ENCODE assay signal across 1 cellular context in the genomic region with DNA sequence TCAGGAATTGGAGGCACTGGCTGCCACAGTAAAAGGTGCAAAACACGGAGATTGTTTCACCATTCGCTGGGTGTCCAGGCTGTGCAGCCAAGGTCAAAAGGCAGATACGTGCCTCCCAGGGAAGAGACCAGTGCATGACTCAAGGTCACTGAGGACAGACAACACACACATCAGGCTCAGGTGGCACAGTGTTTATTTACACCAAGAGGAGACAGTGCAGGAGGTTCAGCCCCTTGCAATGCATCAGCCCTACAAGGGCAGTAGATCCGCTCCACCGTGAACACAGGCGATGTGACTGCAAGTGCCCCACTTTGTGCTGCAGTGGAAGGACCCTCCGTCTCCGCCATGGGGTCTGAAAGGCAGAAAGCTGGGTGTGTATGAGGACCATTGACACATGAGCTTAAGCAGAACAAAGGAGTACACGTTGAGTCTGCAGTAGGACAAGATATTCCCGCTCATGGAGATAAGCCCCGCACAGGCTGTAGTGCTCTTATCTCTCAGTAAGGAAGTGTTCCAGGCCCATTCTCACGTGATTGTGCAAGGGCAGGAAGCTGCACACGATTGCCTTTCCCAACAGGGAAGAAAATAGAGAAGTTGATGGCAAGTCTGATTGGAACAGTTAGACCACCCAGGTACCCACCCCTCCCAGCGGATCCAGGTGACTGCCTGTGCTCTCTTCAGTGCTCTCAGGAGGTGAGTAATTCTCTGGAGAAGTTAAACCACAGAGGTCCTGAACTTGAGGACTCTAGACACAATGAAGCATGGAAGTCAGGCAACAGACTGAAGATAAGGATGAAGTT.
TF ChIP-seq lines count a peak whose summit lies in the region.

No MANE protein-coding gene starts in this region.

TF ChIP-seq in HepG2, 621 proteins besides CTCF, POLR2A, EP300 and RAD21 (continued from another document and continues in another):
- TF ChIP-seq, protein P1, sequence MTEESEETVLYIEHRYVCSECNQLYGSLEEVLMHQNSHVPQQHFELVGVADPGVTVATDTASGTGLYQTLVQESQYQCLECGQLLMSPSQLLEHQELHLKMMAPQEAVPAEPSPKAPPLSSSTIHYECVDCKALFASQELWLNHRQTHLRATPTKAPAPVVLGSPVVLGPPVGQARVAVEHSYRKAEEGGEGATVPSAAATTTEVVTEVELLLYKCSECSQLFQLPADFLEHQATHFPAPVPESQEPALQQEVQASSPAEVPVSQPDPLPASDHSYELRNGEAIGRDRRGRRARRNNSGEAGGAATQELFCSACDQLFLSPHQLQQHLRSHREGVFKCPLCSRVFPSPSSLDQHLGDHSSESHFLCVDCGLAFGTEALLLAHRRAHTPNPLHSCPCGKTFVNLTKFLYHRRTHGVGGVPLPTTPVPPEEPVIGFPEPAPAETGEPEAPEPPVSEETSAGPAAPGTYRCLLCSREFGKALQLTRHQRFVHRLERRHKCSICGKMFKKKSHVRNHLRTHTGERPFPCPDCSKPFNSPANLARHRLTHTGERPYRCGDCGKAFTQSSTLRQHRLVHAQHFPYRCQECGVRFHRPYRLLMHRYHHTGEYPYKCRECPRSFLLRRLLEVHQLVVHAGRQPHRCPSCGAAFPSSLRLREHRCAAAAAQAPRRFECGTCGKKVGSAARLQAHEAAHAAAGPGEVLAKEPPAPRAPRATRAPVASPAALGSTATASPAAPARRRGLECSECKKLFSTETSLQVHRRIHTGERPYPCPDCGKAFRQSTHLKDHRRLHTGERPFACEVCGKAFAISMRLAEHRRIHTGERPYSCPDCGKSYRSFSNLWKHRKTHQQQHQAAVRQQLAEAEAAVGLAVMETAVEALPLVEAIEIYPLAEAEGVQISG (CRISPR knock-in tag; IDR thresholded peaks at IDR 0.05): peak; percentile 50; the same call in 1 of the 2 replicates
- no peak for TF ChIP-seq GLI4 (CRISPR knock-in tag; IDR thresholded peaks at IDR 0.05; ENCODE audit: borderline replicate concordance)
- peak; percentile 89 for TF ChIP-seq SKI (IDR thresholded peaks at IDR 0.05; ENCODE audit: partially characterized antibody)
- no peak for TF ChIP-seq ZNF616 (CRISPR knock-in tag; IDR thresholded peaks at IDR 0.05; ENCODE audit: low read depth)
- TF ChIP-seq, protein P2, sequence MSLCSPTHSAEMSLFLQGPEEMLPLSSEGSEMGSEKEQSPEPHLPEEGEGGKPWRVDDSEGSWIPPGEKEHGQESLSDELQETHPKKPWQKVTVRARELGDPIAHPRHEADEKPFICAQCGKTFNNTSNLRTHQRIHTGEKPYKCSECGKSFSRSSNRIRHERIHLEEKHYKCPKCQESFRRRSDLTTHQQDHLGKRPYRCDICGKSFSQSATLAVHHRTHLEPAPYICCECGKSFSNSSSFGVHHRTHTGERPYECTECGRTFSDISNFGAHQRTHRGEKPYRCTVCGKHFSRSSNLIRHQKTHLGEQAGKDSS (CRISPR knock-in tag; IDR thresholded peaks at IDR 0.05; ENCODE audit: borderline replicate concordance, low read depth): 0 out of 2 replicates have a peak, but pooled peaks have one; percentile 79
- TF ChIP-seq RBM39 (IDR thresholded peaks at IDR 0.05; ENCODE audit: low read depth, low read length, poor library complexity, severe bottlenecking): no peak
- TF ChIP-seq FOSL2 (CRISPR knock-in tag; IDR thresholded peaks at IDR 0.05): peak; percentile 78
- TF ChIP-seq ARID2 (CRISPR knock-in tag; IDR thresholded peaks at IDR 0.05; ENCODE audit: borderline replicate concordance): no peak
- TF ChIP-seq, protein P3, sequence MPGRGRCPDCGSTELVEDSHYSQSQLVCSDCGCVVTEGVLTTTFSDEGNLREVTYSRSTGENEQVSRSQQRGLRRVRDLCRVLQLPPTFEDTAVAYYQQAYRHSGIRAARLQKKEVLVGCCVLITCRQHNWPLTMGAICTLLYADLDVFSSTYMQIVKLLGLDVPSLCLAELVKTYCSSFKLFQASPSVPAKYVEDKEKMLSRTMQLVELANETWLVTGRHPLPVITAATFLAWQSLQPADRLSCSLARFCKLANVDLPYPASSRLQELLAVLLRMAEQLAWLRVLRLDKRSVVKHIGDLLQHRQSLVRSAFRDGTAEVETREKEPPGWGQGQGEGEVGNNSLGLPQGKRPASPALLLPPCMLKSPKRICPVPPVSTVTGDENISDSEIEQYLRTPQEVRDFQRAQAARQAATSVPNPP (CRISPR knock-in tag; IDR thresholded peaks at IDR 0.05): no peak
- peak; percentile 80; the same call in 1 of the 2 replicates for TF ChIP-seq RCOR2 (CRISPR knock-in tag; IDR thresholded peaks at IDR 0.05)
- TF ChIP-seq HOXA5 (CRISPR knock-in tag; IDR thresholded peaks at IDR 0.05): no peak
- TF ChIP-seq REL (CRISPR knock-in tag; conservative IDR thresholded peaks at IDR 0.05): no peak
- no peak for TF ChIP-seq ARHGAP35 (CRISPR knock-in tag; IDR thresholded peaks at IDR 0.05; ENCODE audit: borderline replicate concordance)
- TF ChIP-seq ZNF335 (CRISPR knock-in tag; IDR thresholded peaks at IDR 0.05): no peak
- TF ChIP-seq, protein P4, sequence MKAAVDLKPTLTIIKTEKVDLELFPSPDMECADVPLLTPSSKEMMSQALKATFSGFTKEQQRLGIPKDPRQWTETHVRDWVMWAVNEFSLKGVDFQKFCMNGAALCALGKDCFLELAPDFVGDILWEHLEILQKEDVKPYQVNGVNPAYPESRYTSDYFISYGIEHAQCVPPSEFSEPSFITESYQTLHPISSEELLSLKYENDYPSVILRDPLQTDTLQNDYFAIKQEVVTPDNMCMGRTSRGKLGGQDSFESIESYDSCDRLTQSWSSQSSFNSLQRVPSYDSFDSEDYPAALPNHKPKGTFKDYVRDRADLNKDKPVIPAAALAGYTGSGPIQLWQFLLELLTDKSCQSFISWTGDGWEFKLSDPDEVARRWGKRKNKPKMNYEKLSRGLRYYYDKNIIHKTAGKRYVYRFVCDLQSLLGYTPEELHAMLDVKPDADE (CRISPR knock-in tag; IDR thresholded peaks at IDR 0.05): no peak
- peak; percentile 39; the same call in 1 of the 2 replicates for TF ChIP-seq CREM (IDR thresholded peaks at IDR 0.05)
- no peak for TF ChIP-seq CREM (CRISPR knock-in tag; IDR thresholded peaks at IDR 0.05)
- TF ChIP-seq, protein P5, sequence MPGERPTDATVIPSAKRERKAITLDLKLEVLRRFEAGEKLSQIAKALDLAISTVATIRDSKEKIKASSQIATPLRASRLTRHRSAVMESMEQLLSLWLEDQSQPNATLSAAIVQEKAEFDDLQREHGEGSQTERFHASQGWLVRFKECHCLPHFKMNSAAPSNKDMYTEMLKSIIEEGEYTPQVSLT (CRISPR knock-in tag; IDR thresholded peaks at IDR 0.05; ENCODE audit: borderline replicate concordance, low read depth): no peak
- TF ChIP-seq ZNF790 (CRISPR knock-in tag; IDR thresholded peaks at IDR 0.05; ENCODE audit: borderline replicate concordance): no peak
- TF ChIP-seq, protein P6, sequence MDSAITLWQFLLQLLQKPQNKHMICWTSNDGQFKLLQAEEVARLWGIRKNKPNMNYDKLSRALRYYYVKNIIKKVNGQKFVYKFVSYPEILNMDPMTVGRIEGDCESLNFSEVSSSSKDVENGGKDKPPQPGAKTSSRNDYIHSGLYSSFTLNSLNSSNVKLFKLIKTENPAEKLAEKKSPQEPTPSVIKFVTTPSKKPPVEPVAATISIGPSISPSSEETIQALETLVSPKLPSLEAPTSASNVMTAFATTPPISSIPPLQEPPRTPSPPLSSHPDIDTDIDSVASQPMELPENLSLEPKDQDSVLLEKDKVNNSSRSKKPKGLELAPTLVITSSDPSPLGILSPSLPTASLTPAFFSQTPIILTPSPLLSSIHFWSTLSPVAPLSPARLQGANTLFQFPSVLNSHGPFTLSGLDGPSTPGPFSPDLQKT (CRISPR knock-in tag; IDR thresholded peaks at IDR 0.05; ENCODE audit: borderline replicate concordance): no peak
- TF ChIP-seq U2AF1 (optimal IDR thresholded peaks at IDR 0.05; ENCODE audit: low read depth, low read length): no peak
- peak; percentile 94 for TF ChIP-seq RXRB (CRISPR knock-in tag; IDR thresholded peaks at IDR 0.05; ENCODE audit: borderline replicate concordance)
- TF ChIP-seq RFX1 (IDR thresholded peaks at IDR 0.05): no peak
- TF ChIP-seq ADNP (CRISPR knock-in tag; IDR thresholded peaks at IDR 0.05): no peak
- no peak for TF ChIP-seq MLLT10 (CRISPR knock-in tag; IDR thresholded peaks at IDR 0.05)
- TF ChIP-seq MYNN (CRISPR knock-in tag; IDR thresholded peaks at IDR 0.05; ENCODE audit: low read depth): no peak
- peak; percentile 39; the same call in 1 of the 2 replicates for TF ChIP-seq GABPB1 (CRISPR knock-in tag; IDR thresholded peaks at IDR 0.05)
- TF ChIP-seq, protein P7, sequence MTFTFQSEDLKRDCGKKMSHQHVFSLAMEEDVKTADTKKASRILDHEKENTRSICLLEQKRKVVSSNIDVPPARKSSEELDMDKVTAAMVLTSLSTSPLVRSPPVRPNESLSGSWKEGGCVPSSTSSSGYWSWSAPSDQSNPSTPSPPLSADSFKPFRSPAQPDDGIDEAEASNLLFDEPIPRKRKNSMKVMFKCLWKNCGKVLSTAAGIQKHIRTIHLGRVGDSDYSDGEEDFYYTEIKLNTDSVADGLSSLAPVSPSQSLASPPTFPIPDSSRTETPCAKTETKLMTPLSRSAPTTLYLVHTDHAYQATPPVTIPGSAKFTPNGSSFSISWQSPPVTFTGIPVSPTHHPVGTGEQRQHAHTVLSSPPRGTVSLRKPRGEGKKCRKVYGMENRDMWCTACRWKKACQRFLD (CRISPR knock-in tag; IDR thresholded peaks at IDR 0.05; ENCODE audit: borderline replicate concordance): no peak
- 0 out of 2 replicates have a peak, but pooled peaks have one; percentile 27 for TF ChIP-seq ZNF530 (CRISPR knock-in tag; IDR thresholded peaks at IDR 0.05; ENCODE audit: low read depth)
- TF ChIP-seq, protein P8, sequence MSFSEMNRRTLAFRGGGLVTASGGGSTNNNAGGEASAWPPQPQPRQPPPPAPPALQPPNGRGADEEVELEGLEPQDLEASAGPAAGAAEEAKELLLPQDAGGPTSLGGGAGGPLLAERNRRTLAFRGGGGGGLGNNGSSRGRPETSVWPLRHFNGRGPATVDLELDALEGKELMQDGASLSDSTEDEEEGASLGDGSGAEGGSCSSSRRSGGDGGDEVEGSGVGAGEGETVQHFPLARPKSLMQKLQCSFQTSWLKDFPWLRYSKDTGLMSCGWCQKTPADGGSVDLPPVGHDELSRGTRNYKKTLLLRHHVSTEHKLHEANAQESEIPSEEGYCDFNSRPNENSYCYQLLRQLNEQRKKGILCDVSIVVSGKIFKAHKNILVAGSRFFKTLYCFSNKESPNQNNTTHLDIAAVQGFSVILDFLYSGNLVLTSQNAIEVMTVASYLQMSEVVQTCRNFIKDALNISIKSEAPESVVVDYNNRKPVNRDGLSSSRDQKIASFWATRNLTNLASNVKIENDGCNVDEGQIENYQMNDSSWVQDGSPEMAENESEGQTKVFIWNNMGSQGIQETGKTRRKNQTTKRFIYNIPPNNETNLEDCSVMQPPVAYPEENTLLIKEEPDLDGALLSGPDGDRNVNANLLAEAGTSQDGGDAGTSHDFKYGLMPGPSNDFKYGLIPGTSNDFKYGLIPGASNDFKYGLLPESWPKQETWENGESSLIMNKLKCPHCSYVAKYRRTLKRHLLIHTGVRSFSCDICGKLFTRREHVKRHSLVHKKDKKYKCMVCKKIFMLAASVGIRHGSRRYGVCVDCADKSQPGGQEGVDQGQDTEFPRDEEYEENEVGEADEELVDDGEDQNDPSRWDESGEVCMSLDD (CRISPR knock-in tag; IDR thresholded peaks at IDR 0.05; ENCODE audit: borderline replicate concordance): no peak
- TF ChIP-seq, protein P9, sequence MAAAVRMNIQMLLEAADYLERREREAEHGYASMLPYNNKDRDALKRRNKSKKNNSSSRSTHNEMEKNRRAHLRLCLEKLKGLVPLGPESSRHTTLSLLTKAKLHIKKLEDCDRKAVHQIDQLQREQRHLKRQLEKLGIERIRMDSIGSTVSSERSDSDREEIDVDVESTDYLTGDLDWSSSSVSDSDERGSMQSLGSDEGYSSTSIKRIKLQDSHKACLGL (CRISPR knock-in tag; IDR thresholded peaks at IDR 0.05): no peak
- TF ChIP-seq ZNF558 (CRISPR knock-in tag; IDR thresholded peaks at IDR 0.05; ENCODE audit: borderline replicate concordance): no peak
- TF ChIP-seq NFE2 (CRISPR knock-in tag; IDR thresholded peaks at IDR 0.05): no peak
- TF ChIP-seq EED (CRISPR knock-in tag; IDR thresholded peaks at IDR 0.05): peak; percentile 69; the same call in 1 of the 2 replicates
- peak; percentile 67 to 85 for TF ChIP-seq NR2F1 (CRISPR knock-in tag; IDR thresholded peaks at IDR 0.05)
- TF ChIP-seq ZFP1 (CRISPR knock-in tag; IDR thresholded peaks at IDR 0.05): 0 out of 2 replicates have a peak, but pooled peaks have one; percentile 41
- peak; percentile 81; the same call in 1 of the 2 replicates for TF ChIP-seq JUND (CRISPR knock-in tag; IDR thresholded peaks at IDR 0.05)
- TF ChIP-seq TCF12 (IDR thresholded peaks at IDR 0.05): no peak
- no peak for TF ChIP-seq TCF12 (CRISPR knock-in tag; IDR thresholded peaks at IDR 0.05)
- peak; percentile 97 for TF ChIP-seq ZNF747 (CRISPR knock-in tag; IDR thresholded peaks at IDR 0.05; ENCODE audit: borderline replicate concordance)
- TF ChIP-seq, protein P10, sequence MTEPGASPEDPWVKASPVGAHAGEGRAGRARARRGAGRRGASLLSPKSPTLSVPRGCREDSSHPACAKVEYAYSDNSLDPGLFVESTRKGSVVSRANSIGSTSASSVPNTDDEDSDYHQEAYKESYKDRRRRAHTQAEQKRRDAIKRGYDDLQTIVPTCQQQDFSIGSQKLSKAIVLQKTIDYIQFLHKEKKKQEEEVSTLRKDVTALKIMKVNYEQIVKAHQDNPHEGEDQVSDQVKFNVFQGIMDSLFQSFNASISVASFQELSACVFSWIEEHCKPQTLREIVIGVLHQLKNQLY (CRISPR knock-in tag; IDR thresholded peaks at IDR 0.05): peak; percentile 81; the same call in 1 of the 2 replicates
- TF ChIP-seq HCFC1 (IDR thresholded peaks at IDR 0.05; ENCODE audit: low read depth, low read length): no peak
- TF ChIP-seq HNF4A (CRISPR knock-in tag; IDR thresholded peaks at IDR 0.05): peak; percentile 92
- TF ChIP-seq ZNF274 (CRISPR knock-in tag; IDR thresholded peaks at IDR 0.05): no peak; the same call in 1 of the 2 replicates
- peak; percentile 27; the same call in 1 of the 2 replicates for TF ChIP-seq KLF6 (CRISPR knock-in tag; IDR thresholded peaks at IDR 0.05)
- TF ChIP-seq STAT5B (CRISPR knock-in tag; IDR thresholded peaks at IDR 0.05): no peak
- no peak for TF ChIP-seq ZNF883 (CRISPR knock-in tag; IDR thresholded peaks at IDR 0.05; ENCODE audit: not compliant biosample characterization)
